Comparison of ENCODE assay signal across 1 cellular context in genomic region chr1:94070746-94071318, GRCh38.
TF ChIP-seq lines count a peak whose summit lies in the region.

No MANE protein-coding gene starts in this region.

TF ChIP-seq in HCT116, 20 proteins besides CTCF, POLR2A, EP300 and RAD21 (continued from another document):
- no peak for TF ChIP-seq REST (IDR thresholded peaks at IDR 0.05; ENCODE audit: low read depth)
- TF ChIP-seq EGR1 (IDR thresholded peaks at IDR 0.05; ENCODE audit: low read depth) = no peak
- TF ChIP-seq MAX (IDR thresholded peaks at IDR 0.05) = no peak
- TF ChIP-seq JUND (IDR thresholded peaks at IDR 0.05) = no peak
- no peak for TF ChIP-seq ATF3 (IDR thresholded peaks at IDR 0.05)
- no peak for TF ChIP-seq TCF7L2 (IDR thresholded peaks at IDR 0.05; ENCODE audit: borderline replicate concordance, extremely low read depth, insufficient read depth, insufficient read length)
- TF ChIP-seq ELF1 (IDR thresholded peaks at IDR 0.05; ENCODE audit: borderline replicate concordance, low read depth) = no peak
- no peak for TF ChIP-seq ZFX (IDR thresholded peaks at IDR 0.05)
- TF ChIP-seq EZH2phosphoT487 (IDR thresholded peaks at IDR 0.05; ENCODE audit: borderline replicate concordance) = no peak
- TF ChIP-seq CBX3 (IDR thresholded peaks at IDR 0.05; ENCODE audit: low read depth) = no peak
- no peak for TF ChIP-seq EZH2 (IDR thresholded peaks at IDR 0.05)
